Comparison of ENCODE assay signal across 8 cellular contexts in genomic region chr6:33392168-33392947, GRCh38. TPM values are rescaled to one million over a fixed set of nuclear protein-coding genes. Genes with fewer than 3 reads are reported as not detected.
A peak's percentile ranks its signal among the peaks of the same experiment; 100 is the strongest.
DNase-seq lines count a peak whose midpoint lies in the region; ATAC-seq and TF ChIP-seq lines count a peak whose summit lies in the region.

No MANE protein-coding gene starts in this region.

- no peaks in the 10 kb centered on the region for H3K9me3 ChIP-seq in cardiac muscle cell (ENCODE audit: low read depth)
- H3K9me3 ChIP-seq in MG63, result no peaks in the 10 kb centered on the region
- no peaks in the 10 kb centered on the region for H3K9me3 ChIP-seq in mucosa of descending colon

- DNase-seq in cardiac muscle cell (ENCODE audit: low read depth in 1 of 2, low spot score in 1 of 2) (peak in 1 of 2 donors; percentile 19), cardiac septum (ENCODE audit: low spot score) (no peak), MG63 (no peak), brain microvascular endothelial cell (no peak), mucosa of descending colon (no peak), DMS153 treated with DMSO at 0.1 percent for 48 hours (lab: John Stamatoyannopoulos, UW; ENCODE audit: unreplicated experiment) (no peak), NCI-H1048 (lab: John Stamatoyannopoulos, UW) (no peak), dedifferentiated amniotic fluid mesenchymal stem cell (ENCODE audit: extremely low spot score) (no peak)

- TF ChIP-seq CTCF in cardiac muscle cell (IDR thresholded peaks at IDR 0.05; ENCODE audit: low read depth, low read length) (no peak), brain microvascular endothelial cell (IDR thresholded peaks at IDR 0.05; ENCODE audit: low read depth, low read length, missing control alignments) (no peak), mucosa of descending colon (IDR thresholded peaks at IDR 0.05) (no peak)

- H3K4me3 ChIP-seq in cardiac muscle cell (peak overlapping the region; percentile 75), MG63 (peak overlapping the region; percentile 86), brain microvascular endothelial cell (ENCODE audit: low read depth, low read length) (peak overlapping the region; percentile 97), mucosa of descending colon (peak overlapping the region; percentile 20)

- H3K4me1 ChIP-seq in cardiac muscle cell (ENCODE audit: low read depth) (no peaks in the 10 kb centered on the region), mucosa of descending colon (ENCODE audit: low read depth) (peaks cover 12% of the 10 kb centered on the region)

- H3K27me3 ChIP-seq in cardiac muscle cell, result no peaks in the 10 kb centered on the region
- H3K27me3 ChIP-seq in MG63, result no peaks in the 10 kb centered on the region
- H3K27me3 ChIP-seq in brain microvascular endothelial cell (replicated peaks), result no peaks in the 10 kb centered on the region

- intact Hi-C loops in cardiac septum (cut with DNase I), result no loop called here
- intact Hi-C loops in mucosa of descending colon (cut with DNase I, micrococcal nuclease), result no loop called here

- H3K36me3 ChIP-seq in cardiac muscle cell (no peaks in the 10 kb centered on the region), MG63 (peaks cover 8% of the 10 kb centered on the region), brain microvascular endothelial cell (replicated peaks) (no peaks in the 10 kb centered on the region), mucosa of descending colon (ENCODE audit: low read depth) (no peaks in the 10 kb centered on the region)

- ATAC-seq in mucosa of descending colon, result no peak

- in situ Hi-C loops in brain microvascular endothelial cell (cut with HindIII; ENCODE audit: low pct_ligation_motif_present, low sequenced_read_pairs), result no loop called here

- H3K27ac ChIP-seq in cardiac muscle cell (peak overlapping the region; percentile 92), brain microvascular endothelial cell (peak overlapping the region; percentile 73)

RNA-seq across cellular contexts. Expression of gene KIFC1, which starts 0.7 kb away (rescaled TPM):
- total RNA-seq in cardiac muscle cell (14.0 and 69.2 TPM in 2 replicates), cardiac septum (0.24 TPM), mucosa of descending colon (10 to 100 TPM in 1 of 3 donors, 1 to 10 TPM in 2; 3.5 to 21.1 (median 6.3) TPM)
- 9.4 and 33.3 TPM in 2 replicates for polyA plus RNA-seq in cardiac muscle cell
- total RNA-seq in MG63 (2014; rRNA removed; shearing (Covaris generic); ENCODE audit: low replicate concordance), result 36.6 and 45.5 TPM in 2 replicates

RNA-seq across cellular contexts. Expression of gene PHF1, which starts 18.5 kb away (rescaled TPM):
- total RNA-seq in cardiac muscle cell, result 61.9 and 116 TPM in 2 replicates
- polyA plus RNA-seq in cardiac muscle cell, result 34.5 and 62.1 TPM in 2 replicates
- total RNA-seq in cardiac septum, result 74.8 TPM
- total RNA-seq in MG63 (2014; rRNA removed; shearing (Covaris generic); ENCODE audit: low replicate concordance), result 11.6 and 12.6 TPM in 2 replicates
- 10 to 100 TPM; 29.9 to 96.5 (median 38.1) TPM for total RNA-seq in mucosa of descending colon

RNA-seq across cellular contexts. Expression of gene CUTA, which starts 25.5 kb away (rescaled TPM):
- 304 and 348 TPM in 2 replicates for total RNA-seq in cardiac muscle cell
- polyA plus RNA-seq in cardiac muscle cell, result 426 and 501 TPM in 2 replicates
- 94.6 TPM for total RNA-seq in cardiac septum
- total RNA-seq in MG63 (2014; rRNA removed; shearing (Covaris generic); ENCODE audit: low replicate concordance), result 158 and 230 TPM in 2 replicates
- total RNA-seq in mucosa of descending colon, result 100 to 1,000 TPM; 146 to 163 (median 151) TPM

RNA-seq across cellular contexts. Expression of gene SYNGAP1, which starts 27.5 kb away (rescaled TPM):
- total RNA-seq in cardiac muscle cell (14.9 and 20.2 TPM in 2 replicates), cardiac septum (9.0 TPM), mucosa of descending colon (10 to 100 TPM in 1 of 3 donors, 1 to 10 TPM in 2; 8.1 to 39.8 (median 8.8) TPM)
- polyA plus RNA-seq in cardiac muscle cell, result 6.8 and 10.5 TPM in 2 replicates
- total RNA-seq in MG63 (2014; rRNA removed; shearing (Covaris generic); ENCODE audit: low replicate concordance), result 0.92 and 0.96 TPM in 2 replicates

Comparison
In these comparisons a context has a peak if more than half of its experiments do, and no peak if none do; other contexts are left out.
1. H3K4me3 ChIP-seq: peak in every context shown above with its lines; median percentile 97 in brain microvascular endothelial cell; 86 in MG63; 75 in cardiac muscle cell; 20 in mucosa of descending colon.